7 cellular contexts compared by ENCODE assay signal in genomic region chr2:20348542-20348941, GRCh38. TPM values are rescaled to one million over a fixed set of nuclear protein-coding genes. Genes with fewer than 3 reads are reported as not detected.
DNase-seq lines count a peak whose midpoint lies in the region; TF ChIP-seq lines count a peak whose summit lies in the region.

No MANE protein-coding gene starts in this region.

- H3K36me3 ChIP-seq in GM06990 (ENCODE audit: control insufficient read depth, insufficient read depth, low read length) (peaks cover 2% of the 10 kb centered on the region), endodermal cell (ENCODE audit: control insufficient read depth, insufficient read depth, low read length) (peaks cover 21% of the 10 kb centered on the region)

- H3K27me3 ChIP-seq in GM06990 (replicated peaks; ENCODE audit: control insufficient read depth, insufficient read depth, low read length) (no peaks in the 10 kb centered on the region), endodermal cell (ENCODE audit: control insufficient read depth, insufficient read depth, low read length, poor library complexity, severe bottlenecking) (no peaks in the 10 kb centered on the region)

- DNase-seq in GM06990 (ENCODE audit: extremely low read depth, insufficient read length): peak; percentile 26
- peak; percentile 20 for DNase-seq in NB4 (ENCODE audit: low read depth)
- DNase-seq in endodermal cell: peak; percentile 54
- DNase-seq in osteocyte (ENCODE audit: extremely low spot score, unreplicated experiment): no peak
- no peak for DNase-seq in NCI-H2107 (lab: John Stamatoyannopoulos, UW)
- DNase-seq in nucleus accumbens (lab: John Stamatoyannopoulos, UW): no peak
- DNase-seq in AG20443 (ENCODE audit: low spot score): no peak

- H3K9me3 ChIP-seq in endodermal cell (ENCODE audit: control insufficient read depth, low read length): no peaks in the 10 kb centered on the region

- no peak for TF ChIP-seq CTCF in GM06990 (IDR thresholded peaks at IDR 0.05; ENCODE audit: insufficient read depth, low read length, poor library complexity, severe bottlenecking)
- no peak for TF ChIP-seq CTCF in NB4 (IDR thresholded peaks at IDR 0.05; ENCODE audit: low read depth, low read length)
- no peak for TF ChIP-seq CTCF in endodermal cell (conservative IDR thresholded peaks at IDR 0.05)
- TF ChIP-seq CTCF in osteocyte (IDR thresholded peaks at IDR 0.05): no peak

- peak overlapping the region; percentile 95 for H3K9ac ChIP-seq in endodermal cell (ENCODE audit: extremely low read depth, low read length, poor library complexity, severe bottlenecking)

- H3K4me1 ChIP-seq in endodermal cell (ENCODE audit: control insufficient read depth, insufficient read depth, low read length): peaks cover 11% of the 10 kb centered on the region

- H3K27me3 Mint-ChIP-seq in endodermal cell (ENCODE audit: insufficient read depth): no peaks in the 10 kb centered on the region
- no peaks in the 10 kb centered on the region for H3K27me3 Mint-ChIP-seq in osteocyte (ENCODE audit: unreplicated experiment)

- no peak for TF ChIP-seq POLR2A in NB4 (IDR thresholded peaks at IDR 0.05; ENCODE audit: extremely low read depth, insufficient read length)

- no peak overlapping the region for H3K27ac ChIP-seq in endodermal cell (ENCODE audit: low read depth, low read length)

- peak overlapping the region; percentile 93 for H3K4me3 ChIP-seq in GM06990 (replicated peaks; ENCODE audit: low read depth, low read length)
- peak overlapping the region; percentile 75 for H3K4me3 ChIP-seq in NB4 (ENCODE audit: low read depth, low read length)
- H3K4me3 ChIP-seq in endodermal cell (ENCODE audit: low read length): peak overlapping the region; percentile 97

- H3K4me3 Mint-ChIP-seq in endodermal cell (no peak overlapping the region), osteocyte (ENCODE audit: unreplicated experiment) (peak overlapping the region; percentile 93)

- peaks cover 29% of the 10 kb centered on the region for H3K4me1 Mint-ChIP-seq in endodermal cell
- H3K4me1 Mint-ChIP-seq in osteocyte (ENCODE audit: unreplicated experiment): peaks cover 42% of the 10 kb centered on the region

- no peaks in the 10 kb centered on the region for H3K9me3 Mint-ChIP-seq in endodermal cell
- no peaks in the 10 kb centered on the region for H3K9me3 Mint-ChIP-seq in osteocyte (ENCODE audit: unreplicated experiment)

- WGBS in endodermal cell (ENCODE audit: insufficient coverage in 1 of 2, insufficient read length in 1 of 2), 2 experiments: 81 to 88% methylated on average over 16 to 17 of the region's 17 CpGs

- H3K27ac Mint-ChIP-seq in endodermal cell (peak overlapping the region; percentile 80), osteocyte (ENCODE audit: unreplicated experiment) (peak overlapping the region; percentile 34)

- peaks cover 15% of the 10 kb centered on the region for H3K36me3 Mint-ChIP-seq in endodermal cell (ENCODE audit: low read depth)
- H3K36me3 Mint-ChIP-seq in osteocyte (ENCODE audit: unreplicated experiment): no peaks in the 10 kb centered on the region

RNA-seq across cellular contexts. Expression of gene PUM2, which starts 2.1 kb away (rescaled TPM):
- total RNA-seq in endodermal cell (100 to 1,000 TPM; 114 to 126 TPM), osteocyte (82.2 and 86.4 TPM in 2 replicates)
- 79.0 TPM for polyA plus RNA-seq in endodermal cell (2013, experiment 1 of 2)
- polyA plus RNA-seq in endodermal cell (2013, experiment 2 of 2): 74.6 TPM

Comparison
In these comparisons a context has a peak if more than half of its experiments do, and no peak if none do; other contexts are left out.
1. DNase-seq: peak in GM06990 (single experiment), NB4 (single experiment) and endodermal cell (single experiment); none in osteocyte (single experiment), NCI-H2107 (single experiment), nucleus accumbens (0 of 56) and AG20443 (single experiment).
2. Peak in every context shown above with its lines, with median percentiles within 50 percentile points of each other: H3K4me3 ChIP-seq.